2 cellular contexts compared by ENCODE assay signal in the genomic region with DNA sequence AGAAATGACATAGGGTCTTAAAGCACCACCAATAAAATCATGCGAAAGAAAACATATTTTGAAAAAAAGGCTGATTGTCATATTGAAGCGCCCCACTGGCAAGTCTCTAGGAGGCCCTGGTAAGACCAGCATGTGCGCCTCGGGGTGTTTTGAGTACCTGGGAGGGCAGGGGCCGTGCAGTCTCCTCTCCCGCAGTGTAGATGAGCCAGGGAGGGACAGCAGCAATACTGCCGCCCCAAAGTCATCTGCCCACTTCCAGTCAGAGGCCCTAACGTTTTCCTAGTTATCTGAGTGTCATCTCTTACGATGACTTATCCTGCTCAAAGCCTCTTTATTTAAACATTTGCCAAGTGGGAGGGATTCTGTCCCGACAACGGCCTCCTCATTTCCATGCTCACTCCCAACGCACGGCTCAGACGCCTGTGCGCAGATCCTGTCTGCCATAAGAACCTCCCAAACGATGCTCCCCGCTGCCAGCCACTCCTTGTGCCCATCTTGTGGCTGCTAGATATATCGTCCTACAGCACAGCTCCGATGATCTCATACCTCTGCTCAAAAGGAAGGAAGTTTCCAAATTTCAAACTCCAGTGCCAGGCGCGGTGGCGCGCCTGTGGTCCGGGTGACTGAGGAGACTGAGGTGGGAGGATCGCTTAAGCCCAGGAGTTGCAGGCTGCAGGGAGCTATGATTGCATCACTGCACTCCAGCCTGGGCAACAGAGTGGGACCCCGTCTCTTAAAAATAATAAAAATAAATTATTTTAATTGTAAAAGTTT.
TF ChIP-seq lines count a peak whose summit lies in the region.

No MANE protein-coding gene starts in this region.

TF ChIP-seq in SK-N-SH, 30 proteins besides CTCF, POLR2A, EP300 and RAD21 (continued from another document):
- no peak for TF ChIP-seq RXRA (IDR thresholded peaks at IDR 0.05; ENCODE audit: borderline replicate concordance, low read depth)
- TF ChIP-seq, protein P1, sequence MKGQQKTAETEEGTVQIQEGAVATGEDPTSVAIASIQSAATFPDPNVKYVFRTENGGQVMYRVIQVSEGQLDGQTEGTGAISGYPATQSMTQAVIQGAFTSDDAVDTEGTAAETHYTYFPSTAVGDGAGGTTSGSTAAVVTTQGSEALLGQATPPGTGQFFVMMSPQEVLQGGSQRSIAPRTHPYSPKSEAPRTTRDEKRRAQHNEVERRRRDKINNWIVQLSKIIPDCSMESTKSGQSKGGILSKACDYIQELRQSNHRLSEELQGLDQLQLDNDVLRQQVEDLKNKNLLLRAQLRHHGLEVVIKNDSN (IDR thresholded peaks at IDR 0.05; ENCODE audit: borderline replicate concordance, low read depth), result no peak
- no peak for TF ChIP-seq NFIC (IDR thresholded peaks at IDR 0.05; ENCODE audit: borderline replicate concordance)
- no peak for TF ChIP-seq TEAD4 (IDR thresholded peaks at IDR 0.05; ENCODE audit: borderline replicate concordance, insufficient read depth)
- TF ChIP-seq, protein P2, sequence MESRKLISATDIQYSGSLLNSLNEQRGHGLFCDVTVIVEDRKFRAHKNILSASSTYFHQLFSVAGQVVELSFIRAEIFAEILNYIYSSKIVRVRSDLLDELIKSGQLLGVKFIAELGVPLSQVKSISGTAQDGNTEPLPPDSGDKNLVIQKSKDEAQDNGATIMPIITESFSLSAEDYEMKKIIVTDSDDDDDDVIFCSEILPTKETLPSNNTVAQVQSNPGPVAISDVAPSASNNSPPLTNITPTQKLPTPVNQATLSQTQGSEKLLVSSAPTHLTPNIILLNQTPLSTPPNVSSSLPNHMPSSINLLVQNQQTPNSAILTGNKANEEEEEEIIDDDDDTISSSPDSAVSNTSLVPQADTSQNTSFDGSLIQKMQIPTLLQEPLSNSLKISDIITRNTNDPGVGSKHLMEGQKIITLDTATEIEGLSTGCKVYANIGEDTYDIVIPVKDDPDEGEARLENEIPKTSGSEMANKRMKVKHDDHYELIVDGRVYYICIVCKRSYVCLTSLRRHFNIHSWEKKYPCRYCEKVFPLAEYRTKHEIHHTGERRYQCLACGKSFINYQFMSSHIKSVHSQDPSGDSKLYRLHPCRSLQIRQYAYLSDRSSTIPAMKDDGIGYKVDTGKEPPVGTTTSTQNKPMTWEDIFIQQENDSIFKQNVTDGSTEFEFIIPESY (IDR thresholded peaks at IDR 0.05; ENCODE audit: borderline replicate concordance, low read depth), result no peak
- TF ChIP-seq SMC3 (IDR thresholded peaks at IDR 0.05; ENCODE audit: low read depth, low read length), result no peak

TF ChIP-seq in SK-N-SH treated with all-trans-retinoic acid at 6 μM for 48 hours, 23 proteins besides CTCF, POLR2A, EP300 and RAD21 (continued from another document):
- TF ChIP-seq, protein P3, sequence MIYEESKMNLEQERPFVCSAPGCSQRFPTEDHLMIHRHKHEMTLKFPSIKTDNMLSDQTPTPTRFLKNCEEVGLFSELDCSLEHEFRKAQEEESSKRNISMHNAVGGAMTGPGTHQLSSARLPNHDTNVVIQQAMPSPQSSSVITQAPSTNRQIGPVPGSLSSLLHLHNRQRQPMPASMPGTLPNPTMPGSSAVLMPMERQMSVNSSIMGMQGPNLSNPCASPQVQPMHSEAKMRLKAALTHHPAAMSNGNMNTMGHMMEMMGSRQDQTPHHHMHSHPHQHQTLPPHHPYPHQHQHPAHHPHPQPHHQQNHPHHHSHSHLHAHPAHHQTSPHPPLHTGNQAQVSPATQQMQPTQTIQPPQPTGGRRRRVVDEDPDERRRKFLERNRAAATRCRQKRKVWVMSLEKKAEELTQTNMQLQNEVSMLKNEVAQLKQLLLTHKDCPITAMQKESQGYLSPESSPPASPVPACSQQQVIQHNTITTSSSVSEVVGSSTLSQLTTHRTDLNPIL (CRISPR knock-in tag; IDR thresholded peaks at IDR 0.05; ENCODE audit: low read depth), result no peak
- TF ChIP-seq TCF4 (CRISPR knock-in tag; IDR thresholded peaks at IDR 0.05; ENCODE audit: borderline replicate concordance) (no peak), ISL1 (CRISPR knock-in tag; IDR thresholded peaks at IDR 0.05) (no peak), BACH2 (CRISPR knock-in tag; IDR thresholded peaks at IDR 0.05; ENCODE audit: borderline replicate concordance) (no peak), PPARA (CRISPR knock-in tag; IDR thresholded peaks at IDR 0.05; ENCODE audit: borderline replicate concordance) (no peak), GLIS3 (CRISPR knock-in tag; IDR thresholded peaks at IDR 0.05) (no peak)
- TF ChIP-seq, protein P4, sequence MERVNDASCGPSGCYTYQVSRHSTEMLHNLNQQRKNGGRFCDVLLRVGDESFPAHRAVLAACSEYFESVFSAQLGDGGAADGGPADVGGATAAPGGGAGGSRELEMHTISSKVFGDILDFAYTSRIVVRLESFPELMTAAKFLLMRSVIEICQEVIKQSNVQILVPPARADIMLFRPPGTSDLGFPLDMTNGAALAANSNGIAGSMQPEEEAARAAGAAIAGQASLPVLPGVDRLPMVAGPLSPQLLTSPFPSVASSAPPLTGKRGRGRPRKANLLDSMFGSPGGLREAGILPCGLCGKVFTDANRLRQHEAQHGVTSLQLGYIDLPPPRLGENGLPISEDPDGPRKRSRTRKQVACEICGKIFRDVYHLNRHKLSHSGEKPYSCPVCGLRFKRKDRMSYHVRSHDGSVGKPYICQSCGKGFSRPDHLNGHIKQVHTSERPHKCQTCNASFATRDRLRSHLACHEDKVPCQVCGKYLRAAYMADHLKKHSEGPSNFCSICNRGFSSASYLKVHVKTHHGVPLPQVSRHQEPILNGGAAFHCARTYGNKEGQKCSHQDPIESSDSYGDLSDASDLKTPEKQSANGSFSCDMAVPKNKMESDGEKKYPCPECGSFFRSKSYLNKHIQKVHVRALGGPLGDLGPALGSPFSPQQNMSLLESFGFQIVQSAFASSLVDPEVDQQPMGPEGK (CRISPR knock-in tag; IDR thresholded peaks at IDR 0.05; ENCODE audit: borderline replicate concordance), result no peak
- TF ChIP-seq, protein P5, sequence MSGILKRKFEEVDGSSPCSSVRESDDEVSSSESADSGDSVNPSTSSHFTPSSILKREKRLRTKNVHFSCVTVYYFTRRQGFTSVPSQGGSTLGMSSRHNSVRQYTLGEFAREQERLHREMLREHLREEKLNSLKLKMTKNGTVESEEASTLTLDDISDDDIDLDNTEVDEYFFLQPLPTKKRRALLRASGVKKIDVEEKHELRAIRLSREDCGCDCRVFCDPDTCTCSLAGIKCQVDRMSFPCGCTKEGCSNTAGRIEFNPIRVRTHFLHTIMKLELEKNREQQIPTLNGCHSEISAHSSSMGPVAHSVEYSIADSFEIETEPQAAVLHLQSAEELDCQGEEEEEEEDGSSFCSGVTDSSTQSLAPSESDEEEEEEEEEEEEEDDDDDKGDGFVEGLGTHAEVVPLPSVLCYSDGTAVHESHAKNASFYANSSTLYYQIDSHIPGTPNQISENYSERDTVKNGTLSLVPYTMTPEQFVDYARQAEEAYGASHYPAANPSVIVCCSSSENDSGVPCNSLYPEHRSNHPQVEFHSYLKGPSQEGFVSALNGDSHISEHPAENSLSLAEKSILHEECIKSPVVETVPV (CRISPR knock-in tag; IDR thresholded peaks at IDR 0.05), result no peak
